Comparison of ENCODE assay signal across 22 cellular contexts in the genomic region with DNA sequence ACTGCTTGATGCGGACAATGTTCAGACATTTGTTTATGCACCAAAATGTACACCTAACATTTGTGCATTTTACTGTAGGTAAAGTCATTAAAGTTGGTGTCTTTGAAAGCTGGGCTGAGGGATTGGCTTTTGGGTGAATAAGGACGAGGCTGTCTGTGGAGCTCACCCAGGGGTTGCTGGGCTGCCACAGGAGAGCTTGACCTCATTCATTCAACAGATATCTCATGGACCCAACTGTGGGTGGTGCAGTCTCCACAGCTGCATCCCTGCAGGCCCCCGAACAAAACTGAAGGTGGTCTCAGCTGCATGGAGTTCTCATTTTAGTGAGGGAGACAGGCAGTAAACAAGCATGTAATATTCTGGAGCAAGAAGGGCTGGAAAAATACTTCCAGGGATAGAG. TPM values are rescaled to one million over a fixed set of nuclear protein-coding genes. Genes with fewer than 3 reads are reported as not detected.
DNase-seq lines count a peak whose midpoint lies in the region; ATAC-seq and TF ChIP-seq lines count a peak whose summit lies in the region.
"Had no signal": no experiment of that assay in that cellular context is flagged by ENCODE, and none has a peak within 500 bp of the region (broad histone marks: within the 10 kb centered on the region; RNA-seq: fewer than 3 reads in every experiment).

No MANE protein-coding gene starts in this region.

- H3K9me3 Mint-ChIP-seq in activated T-cell treated with anti-CD3 and anti-CD28 coated beads, Interleukin-2, amount 50 U/mL, for 72 hours, result no peaks in the 10 kb centered on the region
- H3K9me3 Mint-ChIP-seq in effector memory CD8-positive, alpha-beta T cell, result no peaks in the 10 kb centered on the region
- H3K9me3 Mint-ChIP-seq: activated T-helper 2 cell treated with anti-CD3 and anti-CD28 coated beads, Interferon-gamma antibody, Interleukin-2, Interleukin-4, amounts not matched to agents 10 μg/mL and 5 μg/mL and 100 μg/mL, durations not matched to agents 14 hours and 24 hours and 36 hours had no signal

- H3K4me2 ChIP-seq in SU-DHL-6 (ENCODE audit: low read depth, low read length, poor library complexity, severe bottlenecking), result no peak overlapping the region

- H3K4me1 ChIP-seq in neutrophil (ENCODE audit: control insufficient read depth in 1 of 2, insufficient read depth in 1 of 2, low read depth in 1 of 2, low read length in 1 of 2), result peaks cover 38 to 45% of the 10 kb centered on the region in 2 experiments
- H3K4me1 ChIP-seq: foreskin keratinocyte had no signal

- H3K9ac ChIP-seq in SU-DHL-6 (ENCODE audit: low read length), result no peak overlapping the region

- H3K4me3 ChIP-seq in SU-DHL-6 (ENCODE audit: insufficient read depth, low read length, poor library complexity, severe bottlenecking) (no peak overlapping the region), neutrophil (ENCODE audit: low read depth in 1 of 2, low read length in 1 of 2) (no peak overlapping the region)
- H3K4me3 ChIP-seq: coronary artery, right atrium auricular region, SK-N-MC had no signal

- no peaks in the 10 kb centered on the region for H3K27me3 ChIP-seq in SU-DHL-6 (ENCODE audit: low read length)
- no peaks in the 10 kb centered on the region for H3K27me3 ChIP-seq in neutrophil
- H3K27me3 ChIP-seq: foreskin keratinocyte, right atrium auricular region had no signal

- H3K36me3 Mint-ChIP-seq in activated T-cell treated with anti-CD3 and anti-CD28 coated beads, Interleukin-2, amount 50 U/mL, for 72 hours (ENCODE audit: insufficient read depth in 2 of 2), result peaks cover 0 to 23% of the 10 kb centered on the region in 2 donors
- H3K36me3 Mint-ChIP-seq in effector memory CD8-positive, alpha-beta T cell (ENCODE audit: insufficient read depth), result peaks cover 29% of the 10 kb centered on the region

- H3K27ac ChIP-seq in SU-DHL-6 (ENCODE audit: low read depth, low read length), result peak overlapping the region; percentile 90
- peak overlapping the region; percentile 91 for H3K27ac ChIP-seq in neutrophil
- H3K27ac ChIP-seq: C4-2B, coronary artery, foreskin keratinocyte, right atrium auricular region, SK-N-MC had no signal

- H3K79me2 ChIP-seq in SU-DHL-6 (ENCODE audit: insufficient read depth, low read length), result no peaks in the 10 kb centered on the region; the same call in 1 of the 2 replicates

- no peak for TF ChIP-seq CTCF in SU-DHL-6 (IDR thresholded peaks at IDR 0.05; ENCODE audit: insufficient read depth, low read length, poor library complexity, severe bottlenecking)
- TF ChIP-seq CTCF in neutrophil (IDR thresholded peaks at IDR 0.05), result no peak

- peaks cover 58% of the 10 kb centered on the region for H3K4me1 Mint-ChIP-seq in activated T-cell treated with anti-CD3 and anti-CD28 coated beads, Interleukin-2, amount 50 U/mL, for 72 hours (ENCODE audit: low read depth)
- peaks cover 48 to 51% of the 10 kb centered on the region in 2 donors for H3K4me1 Mint-ChIP-seq in effector memory CD8-positive, alpha-beta T cell (ENCODE audit: low read depth in 2 of 2)

- peaks cover 49% of the 10 kb centered on the region for H3F3A ChIP-seq in SU-DHL-6 (ENCODE audit: insufficient read depth)

- no peaks in the 10 kb centered on the region for H3K9me2 ChIP-seq in SU-DHL-6 (replicated peaks; ENCODE audit: insufficient read depth, low read length)

- no peak for DNase-seq in activated T-cell treated with anti-CD3 and anti-CD28 coated beads, Interleukin-2, amount 50 U/mL, for 72 hours
- DNase-seq in activated T-cell treated with anti-CD3 and anti-CD28 coated beads, Interleukin-2, amount 50 U/mL, for 48 hours, result no peak
- no peak for DNase-seq in effector memory CD8-positive, alpha-beta T cell
- DNase-seq in KG1 (lab: John Stamatoyannopoulos, UW) (no peak), superior temporal gyrus (ENCODE audit: extremely low spot score) (no peak), NCI-H2029 treated with DMSO at 0.1 percent for 48 hours (lab: John Stamatoyannopoulos, UW) (no peak)
- DNase-seq: DMS79; foreskin keratinocyte; Kasumi-1; mesendoderm; NCI-H1105 treated with DMSO at 0.1 percent for 48 hours; NCI-H82; nucleus accumbens; stimulated activated CD4-positive, alpha-beta T cell treated with anti-CD3 and anti-CD28 coated beads, Interleukin-15, amount 100 ng/mL, for 24 hours; stimulated activated naive CD8-positive, alpha-beta T cell treated with anti-CD3 and anti-CD28 coated beads, Interleukin-15, Interleukin-2, amounts not matched to agents 100 U/mL and 50 U/mL, for 24 hours had no signal

- peak overlapping the region; percentile 4 to 5 for H3K4me3 Mint-ChIP-seq in activated T-cell treated with anti-CD3 and anti-CD28 coated beads, Interleukin-2, amount 50 U/mL, for 72 hours
- H3K4me3 Mint-ChIP-seq in effector memory CD8-positive, alpha-beta T cell, result peak overlapping the region; percentile 79 to 82

- H3K9me3 ChIP-seq in SU-DHL-6 (ENCODE audit: insufficient read depth, low read length), result no peaks in the 10 kb centered on the region
- H3K9me3 ChIP-seq in neutrophil, result no peaks in the 10 kb centered on the region
- H3K9me3 ChIP-seq: right atrium auricular region had no signal

- no peaks in the 10 kb centered on the region for H3K27me3 Mint-ChIP-seq in activated T-cell treated with anti-CD3 and anti-CD28 coated beads, Interleukin-2, amount 50 U/mL, for 72 hours (ENCODE audit: low read depth)
- no peaks in the 10 kb centered on the region for H3K27me3 Mint-ChIP-seq in effector memory CD8-positive, alpha-beta T cell

- H4K20me1 ChIP-seq in SU-DHL-6 (ENCODE audit: low read depth, low read length), result no peaks in the 10 kb centered on the region

- H3K36me3 ChIP-seq in SU-DHL-6 (ENCODE audit: low read length), result 0 out of 2 replicates have a peak, but pooled peaks cover 5% of the 10 kb centered on the region
- peaks cover 55% of the 10 kb centered on the region for H3K36me3 ChIP-seq in neutrophil

- no peak for ATAC-seq in activated T-cell treated with anti-CD3 and anti-CD28 coated beads, Interleukin-2, amount 50 U/mL, for 72 hours (replicated peaks in 1 of 2)
- no peak for ATAC-seq in effector memory CD8-positive, alpha-beta T cell (replicated peaks)
- ATAC-seq: foreskin keratinocyte; stimulated activated naive CD8-positive, alpha-beta T cell treated with anti-CD3 and anti-CD28 coated beads, Interleukin-15, Interleukin-2, amounts not matched to agents 100 U/mL and 50 U/mL, for 24 hours had no signal

- H2AFZ ChIP-seq in SU-DHL-6 (ENCODE audit: low read depth, low read length, severe bottlenecking), result no peak overlapping the region

- peak overlapping the region; percentile 18 for H3K27ac Mint-ChIP-seq in activated T-cell treated with anti-CD3 and anti-CD28 coated beads, Interleukin-2, amount 50 U/mL, for 72 hours
- peak overlapping the region in 1 of 2 donors; percentile 89 for H3K27ac Mint-ChIP-seq in effector memory CD8-positive, alpha-beta T cell

RNA-seq across cellular contexts. Expression of gene SGSM3, which starts 32.7 kb away (rescaled TPM):
- 10 to 100 TPM; 47.1 to 55.8 TPM for total RNA-seq in activated T-cell treated with anti-CD3 and anti-CD28 coated beads, Interleukin-2, amount 50 U/mL, for 72 hours

RNA-seq across cellular contexts. Expression of gene ADSL, which starts 56.8 kb away (rescaled TPM):
- total RNA-seq in activated T-cell treated with anti-CD3 and anti-CD28 coated beads, Interleukin-2, amount 50 U/mL, for 72 hours, result 100 to 1,000 TPM in 1 of 2 donors, 10 to 100 TPM in 1; 98.7 to 102 TPM
